ENCODE assay signal across 8 cellular contexts in the genomic region with DNA sequence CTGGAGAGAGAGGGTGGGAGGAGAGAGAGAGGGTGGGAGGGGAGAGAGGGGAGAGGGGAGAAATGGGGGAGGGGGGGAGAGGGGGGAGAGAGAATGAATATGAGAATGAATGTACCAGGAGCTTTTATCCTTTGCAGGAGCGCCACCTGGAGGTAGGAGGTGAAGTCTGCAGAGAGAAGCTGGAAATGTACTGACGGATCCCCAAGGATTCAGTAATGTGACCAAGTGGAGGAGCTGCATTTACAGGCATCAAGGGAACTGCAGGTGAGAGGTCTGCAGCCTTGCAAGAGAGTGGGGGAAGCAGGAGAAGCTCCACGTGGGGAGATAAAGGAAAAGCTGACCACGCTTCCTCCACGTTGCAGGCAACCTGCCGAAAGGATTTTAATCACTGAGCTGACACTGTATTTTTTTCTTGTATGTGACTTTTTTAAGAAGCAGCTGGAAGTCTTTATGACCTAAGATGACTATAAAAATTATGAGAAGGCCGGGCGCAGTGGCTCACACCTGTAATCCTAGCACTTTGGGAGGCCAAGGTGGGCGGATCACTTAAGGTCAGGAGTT. TPM values are rescaled to one million over a fixed set of nuclear protein-coding genes. Genes with fewer than 3 reads are reported as not detected.
DNase-seq lines count a peak whose midpoint lies in the region; ATAC-seq and TF ChIP-seq lines count a peak whose summit lies in the region.

No MANE protein-coding gene starts in this region.

- no peaks in the 10 kb centered on the region for H3K9me3 Mint-ChIP-seq in progenitor cell of endocrine pancreas (ENCODE audit: low read depth)

- DNase-seq in AML-193 (lab: John Stamatoyannopoulos, UW) (peak; percentile 27 to 56), H7 (peak; percentile 73), PC-3 (peak; percentile 94), germinal center (ENCODE audit: low spot score) (peak; percentile 38), progenitor cell of endocrine pancreas (ENCODE audit: low spot score, unreplicated experiment) (peak; percentile 35)
- DNase-seq in activated T-helper 9 cell treated with anti-CD3 and anti-CD28 coated beads, Interleukin-2, amount 50 U/mL, for 16 hours (ENCODE audit: low read depth): peak; percentile 18

- intact Hi-C loops in PC-3 (cut with micrococcal nuclease): loop anchor here (1.0 to 2.0 kb wide), 2 partner anchors 49 to 188 kb away; no protein-coding TSS in a partner anchor

- H3K36me3 ChIP-seq in H7 (replicated peaks; ENCODE audit: control insufficient read depth, insufficient read depth, low read length) (no peaks in the 10 kb centered on the region), PC-3 (ENCODE audit: low read depth, low read length) (no peaks in the 10 kb centered on the region)

- no peaks in the 10 kb centered on the region for H3K4me1 Mint-ChIP-seq in progenitor cell of endocrine pancreas (ENCODE audit: low read depth)

- CTCF ChIA-PET in PC-3 (lab: Charles Lee): interaction anchor here (0.5 to 1.3 kb wide), 29 partner anchors 8 to 835 kb away, joined by 3 to 26 read pairs (median 6); a partner anchor contains a TSS

- peaks cover 16% of the 10 kb centered on the region for H3K27me3 Mint-ChIP-seq in progenitor cell of endocrine pancreas

- H4K20me1 ChIP-seq in PC-3 (ENCODE audit: low read length): no peaks in the 10 kb centered on the region

- H3K9ac ChIP-seq in PC-3 (ENCODE audit: low read length): no peak overlapping the region

- no peaks in the 10 kb centered on the region for H3K27me3 ChIP-seq in H7 (ENCODE audit: control insufficient read depth, insufficient read depth, low read length)
- no peaks in the 10 kb centered on the region for H3K27me3 ChIP-seq in PC-3 (ENCODE audit: low read length)

- H2AFZ ChIP-seq in PC-3 (ENCODE audit: low read length): peak overlapping the region; percentile 25; the same call in 1 of the 2 replicates

- H3K9me3 ChIP-seq in PC-3 (ENCODE audit: low read length): no peaks in the 10 kb centered on the region

- no peak overlapping the region for H3K27ac Mint-ChIP-seq in progenitor cell of endocrine pancreas

- no TSS peak for BruUV-seq in PC-3 (replicated peaks; lab: Mats Ljungman, UMichigan)

- H3K4me1 ChIP-seq in PC-3 (ENCODE audit: insufficient read depth, low read length): peaks cover 21% of the 10 kb centered on the region

- no peak overlapping the region for H3K4me3 ChIP-seq in H7 (ENCODE audit: insufficient read depth, low read depth, low read length)
- H3K4me3 ChIP-seq in PC-3 (ENCODE audit: low read length): no peak overlapping the region

- ATAC-seq in PC-3 (peak; percentile 79), HG02571 (IDR thresholded peaks at IDR 0.05; ENCODE audit: unreplicated experiment) (no peak), HG02852 (IDR thresholded peaks at IDR 0.05; ENCODE audit: unreplicated experiment) (no peak)

- no peak overlapping the region for H3K27ac ChIP-seq in PC-3 (ENCODE audit: low read length)

- H3K79me2 ChIP-seq in PC-3 (ENCODE audit: low read length): no peaks in the 10 kb centered on the region

- no peaks in the 10 kb centered on the region for H3K36me3 Mint-ChIP-seq in progenitor cell of endocrine pancreas (ENCODE audit: insufficient read depth)

- H3K9me2 ChIP-seq in PC-3 (replicated peaks; ENCODE audit: low read length): no peaks in the 10 kb centered on the region

- TF ChIP-seq CTCF in PC-3 (conservative IDR thresholded peaks at IDR 0.05; ENCODE audit: low read depth, low read length) (peak; percentile 80), progenitor cell of endocrine pancreas (IDR thresholded peaks at IDR 0.05; ENCODE audit: unreplicated experiment) (peak; percentile 63)

- H3K4me2 ChIP-seq in PC-3 (ENCODE audit: low read length): peak overlapping the region; percentile 79

- POLR2A ChIA-PET in PC-3 (lab: Charles Lee; ENCODE audit: unreplicated experiment): interaction anchor here (0.5 to 0.8 kb wide), 3 partner anchors 50 to 164 kb away, joined by 3 to 8 read pairs (median 8); no protein-coding TSS in a partner anchor

- H3K4me3 Mint-ChIP-seq in progenitor cell of endocrine pancreas (ENCODE audit: low read depth): no peak overlapping the region

- H3F3A ChIP-seq in PC-3 (ENCODE audit: low read length, unreplicated experiment): no peaks in the 10 kb centered on the region

RNA-seq across cellular contexts. Expression of a gene that starts 33.7 kb away (rescaled TPM):
- total RNA-seq in H7 (2014; rRNA removed; shearing (Covaris generic)): not detected in 2 replicates
- total RNA-seq in PC-3 (2014; rRNA removed): not detected in 2 replicates
- not detected in 2 replicates for total RNA-seq in progenitor cell of endocrine pancreas

RNA-seq across cellular contexts. Expression of a gene that starts 38.6 kb away (rescaled TPM):
- 0.38 and 0.78 TPM in 2 replicates for total RNA-seq in H7 (2014; rRNA removed; shearing (Covaris generic))
- total RNA-seq in PC-3 (2014; rRNA removed) (1.8 TPM in 1 of 2 replicates, not detected in the other), progenitor cell of endocrine pancreas (7.6 and 8.4 TPM in 2 replicates)

RNA-seq across cellular contexts. Expression of a gene that starts 51.2 kb away (rescaled TPM):
- total RNA-seq in H7 (2014; rRNA removed; shearing (Covaris generic)): not detected in 2 replicates
- total RNA-seq in PC-3 (2014; rRNA removed) (not detected in 2 replicates), progenitor cell of endocrine pancreas (not detected in 2 replicates)

Comparison
In these comparisons a context has a peak if more than half of its experiments do, and no peak if none do; other contexts are left out.
1. DNase-seq: peak in every context shown above with its lines; median percentile 94 in PC-3; 73 in H7; 42 in AML-193; 38 in germinal center; 35 in progenitor cell of endocrine pancreas; 18 in activated T-helper 9 cell treated with anti-CD3 and anti-CD28 coated beads, Interleukin-2, amount 50 U/mL, for 16 hours.